Comparison of ENCODE assay signal across 19 cellular contexts in the genomic region with DNA sequence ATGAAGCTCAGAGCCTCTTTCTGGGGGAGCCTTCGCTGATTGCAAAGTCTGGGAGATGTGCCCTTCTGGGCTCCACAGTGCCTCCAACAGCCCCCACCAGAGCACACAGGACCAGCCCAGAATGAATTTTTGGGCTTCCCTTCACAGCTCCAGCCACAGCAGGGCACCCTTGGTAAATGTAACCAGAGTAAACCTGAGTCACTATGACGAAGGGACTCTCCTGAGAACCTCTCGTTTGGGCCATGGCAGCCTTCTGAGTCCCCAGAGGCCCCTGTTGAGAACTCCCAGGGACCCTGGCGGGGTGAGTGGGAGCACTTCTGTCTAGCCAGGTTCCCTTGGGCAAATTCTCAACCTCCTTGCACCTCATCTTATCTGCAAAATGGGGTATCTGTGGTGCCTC. TPM values are rescaled to one million over a fixed set of nuclear protein-coding genes. Genes with fewer than 3 reads are reported as not detected.
DNase-seq lines count a peak whose midpoint lies in the region; ATAC-seq and TF ChIP-seq lines count a peak whose summit lies in the region.
"Had no signal": no experiment of that assay in that cellular context is flagged by ENCODE, and none has a peak within 500 bp of the region (broad histone marks: within the 10 kb centered on the region; RNA-seq: fewer than 3 reads in every experiment).

No MANE protein-coding gene starts in this region.

- H4K8ac ChIP-seq in mesenchymal stem cell (ENCODE audit: low read length), result no peak overlapping the region

- no peak overlapping the region for H3K27ac Mint-ChIP-seq in activated CD4-positive, alpha-beta memory T cell treated with anti-CD3 and anti-CD28 coated beads, Interleukin-2, amount 10 ng/mL, durations not matched to agents 7 days and 5 days
- H3K27ac Mint-ChIP-seq: CD4-positive, alpha-beta T cell; IgD-negative memory B cell had no signal

- H3K18ac ChIP-seq in mesenchymal stem cell (ENCODE audit: low read depth in 1 of 2, low read length in 2 of 2), result no peak overlapping the region

- H3K27me3 ChIP-seq in BLaER1, result no peaks in the 10 kb centered on the region
- H3K27me3 ChIP-seq in PC-3 (ENCODE audit: low read length), result no peaks in the 10 kb centered on the region
- peaks cover 0 to 5% of the 10 kb centered on the region in 2 experiments for H3K27me3 ChIP-seq in mesenchymal stem cell (ENCODE audit: control insufficient read depth in 1 of 2, insufficient read depth in 1 of 2, low read length in 2 of 2)

- no peak overlapping the region for H2AK5ac ChIP-seq in mesenchymal stem cell (ENCODE audit: low read length, severe bottlenecking)

- H3K27ac ChIP-seq in BLaER1, result peak overlapping the region; percentile 14; the same call in 1 of the 2 replicates
- no peak overlapping the region for H3K27ac ChIP-seq in PC-3 (ENCODE audit: low read length)
- H3K27ac ChIP-seq in mesenchymal stem cell (ENCODE audit: low read length, poor library complexity, severe bottlenecking), result no peak overlapping the region
- H3K27ac ChIP-seq: GM23248 had no signal

- intact Hi-C loops in PC-3 (cut with micrococcal nuclease), result no loop called here
- intact Hi-C loops in left ventricle myocardium superior (cut with micrococcal nuclease), result no loop called here

- H4K91ac ChIP-seq in mesenchymal stem cell (ENCODE audit: low read length), result no peak overlapping the region

- no peaks in the 10 kb centered on the region for H3K79me2 ChIP-seq in PC-3 (ENCODE audit: low read length)

- H3K9ac ChIP-seq in BLaER1 (no peak overlapping the region), PC-3 (ENCODE audit: low read length) (no peak overlapping the region), mesenchymal stem cell (ENCODE audit: low read length) (no peak overlapping the region)
- H3K9ac ChIP-seq: GM23248 had no signal

- no peak overlapping the region for H3K4me3 ChIP-seq in BLaER1
- H3K4me3 ChIP-seq in PC-3 (ENCODE audit: low read length), result no peak overlapping the region
- peak overlapping the region in 1 of 2 experiments; percentile 11 for H3K4me3 ChIP-seq in mesenchymal stem cell (ENCODE audit: insufficient read depth in 1 of 2, low read depth in 1 of 2, low read length in 2 of 2)
- H3K4me3 ChIP-seq: GM23248, HAP-1 had no signal

- H3F3A ChIP-seq in PC-3 (ENCODE audit: low read length, unreplicated experiment), result no peaks in the 10 kb centered on the region

- H3K4me3 Mint-ChIP-seq in activated CD4-positive, alpha-beta memory T cell treated with anti-CD3 and anti-CD28 coated beads, Interleukin-2, amount 10 ng/mL, durations not matched to agents 7 days and 5 days, result no peak overlapping the region
- H3K4me3 Mint-ChIP-seq: CD4-positive, alpha-beta T cell; IgD-negative memory B cell had no signal

- H3K9me3 ChIP-seq in BLaER1 (peaks cover 37% of the 10 kb centered on the region), PC-3 (ENCODE audit: low read length) (no peaks in the 10 kb centered on the region), mesenchymal stem cell (ENCODE audit: control insufficient read depth, low read length) (no peaks in the 10 kb centered on the region)
- H3K9me3 ChIP-seq: Caco-2, HAP-1 had no signal

- BruUV-seq in PC-3 (replicated peaks; lab: Mats Ljungman, UMichigan), result no TSS peak

- H3K36me3 Mint-ChIP-seq in activated CD4-positive, alpha-beta memory T cell treated with anti-CD3 and anti-CD28 coated beads, Interleukin-2, amount 10 ng/mL, durations not matched to agents 7 days and 5 days (ENCODE audit: low read depth), result no peaks in the 10 kb centered on the region
- H3K36me3 Mint-ChIP-seq: IgD-negative memory B cell had no signal

- H2BK120ac ChIP-seq in mesenchymal stem cell (ENCODE audit: low read depth, low read length), result no peak overlapping the region

- no peak overlapping the region for H3K23ac ChIP-seq in mesenchymal stem cell (ENCODE audit: low read length in 2 of 2)

- H3K9me2 ChIP-seq in PC-3 (replicated peaks; ENCODE audit: low read length), result no peaks in the 10 kb centered on the region

- DNase-seq in PC-3 (peak; percentile 26), mesenchymal stem cell (no peak), Kasumi-1 (lab: John Stamatoyannopoulos, UW) (no peak), left ventricle myocardium superior (no peak)
- DNase-seq in activated CD4-positive, alpha-beta memory T cell treated with anti-CD3 and anti-CD28 coated beads, Interleukin-2, amount 10 ng/mL, durations not matched to agents 7 days and 5 days, result no peak
- DNase-seq: 8988T; C1 segment of cervical spinal cord; Caco-2; CD4-positive, alpha-beta T cell; GM23248; KBM-7 had no signal

- peak overlapping the region; percentile 5; the same call in 1 of the 2 replicates for H3K4me2 ChIP-seq in BLaER1
- no peak overlapping the region for H3K4me2 ChIP-seq in PC-3 (ENCODE audit: low read length)
- no peak overlapping the region for H3K4me2 ChIP-seq in mesenchymal stem cell (ENCODE audit: low read length, poor library complexity, severe bottlenecking)

- no peaks in the 10 kb centered on the region for H3K9me3 Mint-ChIP-seq in activated CD4-positive, alpha-beta memory T cell treated with anti-CD3 and anti-CD28 coated beads, Interleukin-2, amount 10 ng/mL, durations not matched to agents 7 days and 5 days
- H3K9me3 Mint-ChIP-seq: CD4-positive, alpha-beta T cell had no signal

- no peaks in the 10 kb centered on the region for H4K20me1 ChIP-seq in BLaER1
- no peaks in the 10 kb centered on the region for H4K20me1 ChIP-seq in PC-3 (ENCODE audit: low read length)

- H3K79me1 ChIP-seq in mesenchymal stem cell (replicated peaks; ENCODE audit: low read length, poor library complexity, severe bottlenecking), result no peaks in the 10 kb centered on the region

- H3K4me1 ChIP-seq in BLaER1, result peaks cover 72% of the 10 kb centered on the region
- H3K4me1 ChIP-seq in PC-3 (ENCODE audit: insufficient read depth, low read length), result peaks cover 19% of the 10 kb centered on the region
- H3K4me1 ChIP-seq in mesenchymal stem cell (ENCODE audit: control insufficient read depth, insufficient read depth, low read depth, low read length), result peaks cover 11% of the 10 kb centered on the region
- H3K4me1 ChIP-seq: Caco-2, HAP-1 had no signal

- H3K14ac ChIP-seq in mesenchymal stem cell (ENCODE audit: low read length in 2 of 2), result no peak overlapping the region

- CTCF ChIA-PET in PC-3 (lab: Charles Lee), result interaction anchor here (0.6 kb wide), 1 partner anchor 14 kb away, joined by 3 read pairs; no protein-coding TSS in a partner anchor
- CTCF ChIA-PET in activated CD4-positive, alpha-beta memory T cell treated with anti-CD3 and anti-CD28 coated beads, Interleukin-2, amount 10 ng/mL, durations not matched to agents 7 days and 5 days (lab: Charles Lee), result no interaction called here

- WGBS in mesenchymal stem cell, result 79% methylated on average over 4 of the region's 4 CpGs

- POLR2A ChIA-PET in PC-3 (lab: Charles Lee; ENCODE audit: unreplicated experiment), result no interaction called here
- POLR2A ChIA-PET in activated CD4-positive, alpha-beta memory T cell treated with anti-CD3 and anti-CD28 coated beads, Interleukin-2, amount 10 ng/mL, durations not matched to agents 7 days and 5 days (lab: Charles Lee), result no interaction called here

- peak overlapping the region; percentile 20 for H2BK15ac ChIP-seq in mesenchymal stem cell (ENCODE audit: low read depth, poor library complexity, severe bottlenecking)

- H2AFZ ChIP-seq in PC-3 (ENCODE audit: low read length) (no peak overlapping the region), mesenchymal stem cell (ENCODE audit: low read depth, low read length) (no peak overlapping the region)
- H2AFZ ChIP-seq: GM23248 had no signal

- ATAC-seq in GM19463 (IDR thresholded peaks at IDR 0.05; ENCODE audit: unreplicated experiment), result peak; percentile 47
- no peak for ATAC-seq in PC-3
- no peak for ATAC-seq in left ventricle myocardium superior
- no peak for ATAC-seq in GM21528 (IDR thresholded peaks at IDR 0.05; ENCODE audit: low FRiP score, unreplicated experiment)
- ATAC-seq: HepG2 had no signal

- 0 out of 2 replicates have a peak, but pooled peaks have one; percentile 10 for TF ChIP-seq CTCF in PC-3 (conservative IDR thresholded peaks at IDR 0.05; ENCODE audit: low read depth, low read length)

- H3K36me3 ChIP-seq in BLaER1, result no peaks in the 10 kb centered on the region
- H3K36me3 ChIP-seq in PC-3 (ENCODE audit: low read depth, low read length), result no peaks in the 10 kb centered on the region
- H3K36me3 ChIP-seq in mesenchymal stem cell (ENCODE audit: control insufficient read depth in 1 of 2, insufficient read depth in 2 of 2, low read depth in 1 of 2, low read length in 2 of 2), result no peaks in the 10 kb centered on the region
- H3K36me3 ChIP-seq: HAP-1 had no signal

- H3K27me3 Mint-ChIP-seq in activated CD4-positive, alpha-beta memory T cell treated with anti-CD3 and anti-CD28 coated beads, Interleukin-2, amount 10 ng/mL, durations not matched to agents 7 days and 5 days, result peaks cover 1% of the 10 kb centered on the region
- H3K27me3 Mint-ChIP-seq: CD4-positive, alpha-beta T cell had no signal

- H3K4me1 Mint-ChIP-seq in activated CD4-positive, alpha-beta memory T cell treated with anti-CD3 and anti-CD28 coated beads, Interleukin-2, amount 10 ng/mL, durations not matched to agents 7 days and 5 days, result no peaks in the 10 kb centered on the region

- no peak overlapping the region for H2BK5ac ChIP-seq in mesenchymal stem cell (ENCODE audit: low read depth, low read length, poor library complexity, severe bottlenecking)

- no peak overlapping the region for H2BK12ac ChIP-seq in mesenchymal stem cell (ENCODE audit: low read length in 2 of 2)

- H3K4ac ChIP-seq in mesenchymal stem cell (ENCODE audit: low read depth in 1 of 2, low read length in 2 of 2), result no peak overlapping the region

RNA-seq across cellular contexts. Expression of gene FAM3D, which starts 20.8 kb away (rescaled TPM):
- total RNA-seq in PC-3 (2014; rRNA removed) (0.40 TPM in 1 of 2 replicates, not detected in the other), left ventricle myocardium superior (not detected)
- not detected for polyA plus RNA-seq in mesenchymal stem cell (2013, experiment 1 of 2)
- not detected for polyA plus RNA-seq in mesenchymal stem cell (2013, experiment 2 of 2)
- not detected for total RNA-seq in activated CD4-positive, alpha-beta memory T cell treated with anti-CD3 and anti-CD28 coated beads, Interleukin-2, amount 10 ng/mL, durations not matched to agents 7 days and 5 days
- total RNA-seq: A673; Caco-2; CD4-positive, alpha-beta T cell; GM23248; HepG2 had no signal
- polyA plus RNA-seq: AG04450, GM23248, HepG2, IgD-negative memory B cell had no signal
